8 cellular contexts compared by ENCODE assay signal in genomic region chr2:206033452-206033851, GRCh38. TPM values are rescaled to one million over a fixed set of nuclear protein-coding genes. Genes with fewer than 3 reads are reported as not detected.
DNase-seq lines count a peak whose midpoint lies in the region; ATAC-seq, FAIRE-seq and TF ChIP-seq lines count a peak whose summit lies in the region.
"Not testable (repeated sequence)": the region's sequence is repeated elsewhere in the genome, so short reads cannot be mapped to it uniquely, and the experiment has no call there.

No MANE protein-coding gene starts in this region.

- H3K36me3 Mint-ChIP-seq in CD8-positive, alpha-beta T cell = peaks cover 91% of the 10 kb centered on the region
- peaks cover 69% of the 10 kb centered on the region for H3K36me3 Mint-ChIP-seq in T-helper 1 cell treated with Interleukin-12 subunit alpha and Interleukin-12 subunit beta and Interleukin-4 antibody, amounts not matched to agents 30 μg/mL and 1 μg/mL, for 36 hours (ENCODE audit: low read depth)
- peaks cover 76% of the 10 kb centered on the region for H3K36me3 Mint-ChIP-seq in activated CD8-positive, alpha-beta memory T cell treated with anti-CD3 and anti-CD28 coated beads, Interleukin-2, amount 10 ng/mL, durations not matched to agents 7 days and 5 days
- peaks cover 72% of the 10 kb centered on the region for H3K36me3 Mint-ChIP-seq in activated naive CD4-positive, alpha-beta T cell treated with anti-CD3 and anti-CD28 coated beads for 36 hours (ENCODE audit: low read depth)
- H3K36me3 Mint-ChIP-seq in activated naive CD8-positive, alpha-beta T cell treated with anti-CD3 and anti-CD28 coated beads for 36 hours = peaks cover 79% of the 10 kb centered on the region
- H3K36me3 Mint-ChIP-seq in naive B cell = peaks cover 75 to 76% of the 10 kb centered on the region in 2 donors

- not testable (repeated sequence) for ATAC-seq in CD8-positive, alpha-beta T cell; activated CD8-positive, alpha-beta memory T cell treated with anti-CD3 and anti-CD28 coated beads, Interleukin-2, amount 10 ng/mL, durations not matched to agents 7 days and 5 days; naive B cell (ENCODE audit: low read depth in 2 of 2); stimulated activated naive CD8-positive, alpha-beta T cell treated with anti-CD3 and anti-CD28 coated beads, Interleukin-15, amount 100 ng/mL, for 72 hours

- not testable (repeated sequence) for H3K9me3 ChIP-seq in CD8-positive, alpha-beta T cell (ENCODE audit: low read length)

- not testable (repeated sequence) for H3K27me3 Mint-ChIP-seq in CD8-positive, alpha-beta T cell (ENCODE audit: low read depth); T-helper 1 cell treated with Interleukin-12 subunit alpha and Interleukin-12 subunit beta and Interleukin-4 antibody, amounts not matched to agents 30 μg/mL and 1 μg/mL, for 36 hours (ENCODE audit: low read depth); activated CD8-positive, alpha-beta memory T cell treated with anti-CD3 and anti-CD28 coated beads, Interleukin-2, amount 10 ng/mL, durations not matched to agents 7 days and 5 days; activated naive CD4-positive, alpha-beta T cell treated with anti-CD3 and anti-CD28 coated beads for 36 hours (ENCODE audit: low read depth); activated naive CD8-positive, alpha-beta T cell treated with anti-CD3 and anti-CD28 coated beads for 36 hours; naive B cell; stimulated activated naive CD8-positive, alpha-beta T cell treated with anti-CD3 and anti-CD28 coated beads, Interleukin-15, amount 100 ng/mL, for 72 hours

- FAIRE-seq in colon (lab: Jason Lieb, UNC) = peak; percentile 24

- POLR2A ChIA-PET in CD8-positive, alpha-beta T cell (lab: Charles Lee) = interaction anchor here (1.1 kb wide), 1 partner anchor 31 kb away, joined by 3 read pairs; no protein-coding TSS in a partner anchor

- intact Hi-C loops in CD8-positive, alpha-beta T cell (cut with DNase I, micrococcal nuclease) = not testable (repeated sequence)
- intact Hi-C loops in activated naive CD4-positive, alpha-beta T cell treated with anti-CD3 and anti-CD28 coated beads for 36 hours (cut with micrococcal nuclease) = loop anchor here (10.0 kb wide), 1 partner anchor 241 kb away; the partner anchor contains the start of gene ZDBF2

- DNase-seq in CD8-positive, alpha-beta T cell; activated CD8-positive, alpha-beta memory T cell treated with anti-CD3 and anti-CD28 coated beads, Interleukin-2, amount 10 ng/mL, durations not matched to agents 7 days and 5 days; activated naive CD4-positive, alpha-beta T cell treated with anti-CD3 and anti-CD28 coated beads for 36 hours; activated naive CD8-positive, alpha-beta T cell treated with anti-CD3 and anti-CD28 coated beads for 36 hours; naive B cell; stimulated activated naive CD8-positive, alpha-beta T cell treated with anti-CD3 and anti-CD28 coated beads, Interleukin-15, amount 100 ng/mL, for 72 hours: not testable (repeated sequence)

- not testable (repeated sequence) for H3K4me3 Mint-ChIP-seq in CD8-positive, alpha-beta T cell; activated CD8-positive, alpha-beta memory T cell treated with anti-CD3 and anti-CD28 coated beads, Interleukin-2, amount 10 ng/mL, durations not matched to agents 7 days and 5 days; activated naive CD4-positive, alpha-beta T cell treated with anti-CD3 and anti-CD28 coated beads for 36 hours; activated naive CD8-positive, alpha-beta T cell treated with anti-CD3 and anti-CD28 coated beads for 36 hours
- peak overlapping the region; percentile 21 for H3K4me3 Mint-ChIP-seq in T-helper 1 cell treated with Interleukin-12 subunit alpha and Interleukin-12 subunit beta and Interleukin-4 antibody, amounts not matched to agents 30 μg/mL and 1 μg/mL, for 36 hours
- H3K4me3 Mint-ChIP-seq in naive B cell = peak overlapping the region in 1 of 8 donors; percentile 49
- peak overlapping the region; percentile 17 to 46 for H3K4me3 Mint-ChIP-seq in stimulated activated naive CD8-positive, alpha-beta T cell treated with anti-CD3 and anti-CD28 coated beads, Interleukin-15, amount 100 ng/mL, for 72 hours

- CTCF ChIA-PET in CD8-positive, alpha-beta T cell (lab: Charles Lee); activated naive CD4-positive, alpha-beta T cell treated with anti-CD3 and anti-CD28 coated beads for 36 hours (lab: Charles Lee): not testable (repeated sequence)
- CTCF ChIA-PET in activated CD8-positive, alpha-beta memory T cell treated with anti-CD3 and anti-CD28 coated beads, Interleukin-2, amount 10 ng/mL, durations not matched to agents 7 days and 5 days (lab: Charles Lee) = interaction anchor here (1.3 kb wide), 1 partner anchor 47 kb away, joined by 4 read pairs; no protein-coding TSS in a partner anchor

- not testable (repeated sequence) for H3K4me3 ChIP-seq in CD8-positive, alpha-beta T cell (ENCODE audit: low read depth, low read length)

- not testable (repeated sequence) for TF ChIP-seq CTCF in CD8-positive, alpha-beta T cell (IDR thresholded peaks at IDR 0.05)

- not testable (repeated sequence) for H3K9me3 Mint-ChIP-seq in CD8-positive, alpha-beta T cell
- peaks cover 36% of the 10 kb centered on the region for H3K9me3 Mint-ChIP-seq in T-helper 1 cell treated with Interleukin-12 subunit alpha and Interleukin-12 subunit beta and Interleukin-4 antibody, amounts not matched to agents 30 μg/mL and 1 μg/mL, for 36 hours
- peaks cover 14% of the 10 kb centered on the region for H3K9me3 Mint-ChIP-seq in activated CD8-positive, alpha-beta memory T cell treated with anti-CD3 and anti-CD28 coated beads, Interleukin-2, amount 10 ng/mL, durations not matched to agents 7 days and 5 days (ENCODE audit: low read depth)
- peaks cover 11% of the 10 kb centered on the region for H3K9me3 Mint-ChIP-seq in activated naive CD4-positive, alpha-beta T cell treated with anti-CD3 and anti-CD28 coated beads for 36 hours
- peaks cover 21% of the 10 kb centered on the region for H3K9me3 Mint-ChIP-seq in activated naive CD8-positive, alpha-beta T cell treated with anti-CD3 and anti-CD28 coated beads for 36 hours
- peaks cover 0 to 13% (median 3%) of the 10 kb centered on the region in 7 donors for H3K9me3 Mint-ChIP-seq in naive B cell
- peaks cover 20 to 46% of the 10 kb centered on the region in 2 donors for H3K9me3 Mint-ChIP-seq in stimulated activated naive CD8-positive, alpha-beta T cell treated with anti-CD3 and anti-CD28 coated beads, Interleukin-15, amount 100 ng/mL, for 72 hours

- H3K4me1 ChIP-seq in CD8-positive, alpha-beta T cell (ENCODE audit: insufficient read depth, low read length) = not testable (repeated sequence)

- H3K27me3 ChIP-seq in CD8-positive, alpha-beta T cell (ENCODE audit: insufficient read depth, low read length) = not testable (repeated sequence)

- peak overlapping the region; percentile 12 for H3K27ac Mint-ChIP-seq in CD8-positive, alpha-beta T cell
- peak overlapping the region; percentile 37 for H3K27ac Mint-ChIP-seq in T-helper 1 cell treated with Interleukin-12 subunit alpha and Interleukin-12 subunit beta and Interleukin-4 antibody, amounts not matched to agents 30 μg/mL and 1 μg/mL, for 36 hours
- H3K27ac Mint-ChIP-seq in activated CD8-positive, alpha-beta memory T cell treated with anti-CD3 and anti-CD28 coated beads, Interleukin-2, amount 10 ng/mL, durations not matched to agents 7 days and 5 days = peak overlapping the region; percentile 0
- peak overlapping the region; percentile 3 for H3K27ac Mint-ChIP-seq in activated naive CD4-positive, alpha-beta T cell treated with anti-CD3 and anti-CD28 coated beads for 36 hours
- H3K27ac Mint-ChIP-seq in activated naive CD8-positive, alpha-beta T cell treated with anti-CD3 and anti-CD28 coated beads for 36 hours = peak overlapping the region; percentile 34
- peak overlapping the region in 4 of 6 donors; percentile 6 to 69 (median 38) for H3K27ac Mint-ChIP-seq in naive B cell
- H3K27ac Mint-ChIP-seq in stimulated activated naive CD8-positive, alpha-beta T cell treated with anti-CD3 and anti-CD28 coated beads, Interleukin-15, amount 100 ng/mL, for 72 hours = peak overlapping the region in 1 of 2 donors; percentile 63

- peaks cover 16% of the 10 kb centered on the region for H3K36me3 ChIP-seq in CD8-positive, alpha-beta T cell (ENCODE audit: insufficient read depth, low read length)

- peaks cover 58% of the 10 kb centered on the region for H3K4me1 Mint-ChIP-seq in CD8-positive, alpha-beta T cell (ENCODE audit: low read depth)
- peaks cover 28% of the 10 kb centered on the region for H3K4me1 Mint-ChIP-seq in T-helper 1 cell treated with Interleukin-12 subunit alpha and Interleukin-12 subunit beta and Interleukin-4 antibody, amounts not matched to agents 30 μg/mL and 1 μg/mL, for 36 hours (ENCODE audit: low read depth)
- peaks cover 42% of the 10 kb centered on the region for H3K4me1 Mint-ChIP-seq in activated CD8-positive, alpha-beta memory T cell treated with anti-CD3 and anti-CD28 coated beads, Interleukin-2, amount 10 ng/mL, durations not matched to agents 7 days and 5 days
- peaks cover 58% of the 10 kb centered on the region for H3K4me1 Mint-ChIP-seq in activated naive CD4-positive, alpha-beta T cell treated with anti-CD3 and anti-CD28 coated beads for 36 hours (ENCODE audit: low read depth)
- H3K4me1 Mint-ChIP-seq in activated naive CD8-positive, alpha-beta T cell treated with anti-CD3 and anti-CD28 coated beads for 36 hours = peaks cover 55% of the 10 kb centered on the region
- peaks cover 24 to 55% (median 47%) of the 10 kb centered on the region in 3 donors for H3K4me1 Mint-ChIP-seq in naive B cell
- peaks cover 60% of the 10 kb centered on the region for H3K4me1 Mint-ChIP-seq in stimulated activated naive CD8-positive, alpha-beta T cell treated with anti-CD3 and anti-CD28 coated beads, Interleukin-15, amount 100 ng/mL, for 72 hours

- H3K27ac ChIP-seq in CD8-positive, alpha-beta T cell (ENCODE audit: low read depth, low read length) = not testable (repeated sequence)

RNA-seq across cellular contexts. Expression of gene INO80D, which starts 52.5 kb away (rescaled TPM):
- total RNA-seq in CD8-positive, alpha-beta T cell = 10 to 100 TPM; 48.5 to 48.6 TPM
- 10 to 100 TPM; 26.7 to 29.4 TPM for total RNA-seq in activated CD8-positive, alpha-beta memory T cell treated with anti-CD3 and anti-CD28 coated beads, Interleukin-2, amount 10 ng/mL, durations not matched to agents 7 days and 5 days
- 10 to 100 TPM; 14.8 to 15.0 TPM for total RNA-seq in activated naive CD4-positive, alpha-beta T cell treated with anti-CD3 and anti-CD28 coated beads for 36 hours
- 10 to 100 TPM; 15.6 to 16.4 TPM for total RNA-seq in activated naive CD8-positive, alpha-beta T cell treated with anti-CD3 and anti-CD28 coated beads for 36 hours
- 10 to 100 TPM; 14.2 to 25.5 (median 18.5) TPM for polyA plus RNA-seq in naive B cell (ENCODE audit: low read depth in 6 of 6)
